ENCODE assay signal across 13 cellular contexts in genomic region chr7:150400779-150401423, GRCh38. TPM values are rescaled to one million over a fixed set of nuclear protein-coding genes. Genes with fewer than 3 reads are reported as not detected.
DNase-seq lines count a peak whose midpoint lies in the region; TF ChIP-seq lines count a peak whose summit lies in the region.
"Had no signal": no experiment of that assay in that cellular context is flagged by ENCODE, and none has a peak within 500 bp of the region (broad histone marks: within the 10 kb centered on the region; RNA-seq: fewer than 3 reads in every experiment).

No MANE protein-coding gene starts in this region.

- no peak for TF ChIP-seq POLR2A in testis (IDR thresholded peaks at IDR 0.05)

- H3K4me1 Mint-ChIP-seq in activated naive CD4-positive, alpha-beta T cell treated with anti-CD3 and anti-CD28 coated beads for 36 hours (ENCODE audit: low read depth): peaks cover 11% of the 10 kb centered on the region
- peaks cover 59% of the 10 kb centered on the region for H3K4me1 Mint-ChIP-seq in glutamatergic neuron (ENCODE audit: low read depth, unreplicated experiment)

- H3K36me3 ChIP-seq in testis (ENCODE audit: low read depth, missing control alignments): no peaks in the 10 kb centered on the region
- H3K36me3 ChIP-seq: thoracic aorta had no signal

- no peak for TF ChIP-seq CTCF in glutamatergic neuron (IDR thresholded peaks at IDR 0.05; ENCODE audit: partially characterized antibody, unreplicated experiment)
- no peak for TF ChIP-seq CTCF in testis (IDR thresholded peaks at IDR 0.05)

- no peaks in the 10 kb centered on the region for H3K27me3 Mint-ChIP-seq in activated naive CD4-positive, alpha-beta T cell treated with anti-CD3 and anti-CD28 coated beads for 36 hours (ENCODE audit: low read depth)
- peaks cover 11% of the 10 kb centered on the region for H3K27me3 Mint-ChIP-seq in glutamatergic neuron (ENCODE audit: unreplicated experiment)

- intact Hi-C loops in activated naive CD4-positive, alpha-beta T cell treated with anti-CD3 and anti-CD28 coated beads for 36 hours (cut with micrococcal nuclease): no loop called here
- intact Hi-C loops in testis (cut with DNase I; ENCODE audit: low total_unique reads): no loop called here

- DNase-seq in activated naive CD4-positive, alpha-beta T cell treated with anti-CD3 and anti-CD28 coated beads for 36 hours: peak; percentile 1
- no peak for DNase-seq in activated naive CD4-positive, alpha-beta T cell treated with Interleukin-2 at 50 U/mL for 16 hours
- DNase-seq in glutamatergic neuron (no peak), testis (peak; percentile 51), HK-2 (ENCODE audit: unreplicated experiment) (no peak), NCI-H2081 treated with DMSO at 0.1 percent for 48 hours (lab: John Stamatoyannopoulos, UW) (no peak)
- DNase-seq: activated CD4-positive, alpha-beta T cell treated with anti-CD3 and anti-CD28 coated beads, Interleukin-2, amount 50 U/mL, for 1 hour; DMS153; KG1; mucosa of descending colon; NCI-H2081 had no signal

- no peak overlapping the region for H3K27ac Mint-ChIP-seq in activated naive CD4-positive, alpha-beta T cell treated with anti-CD3 and anti-CD28 coated beads for 36 hours
- peak overlapping the region; percentile 19 for H3K27ac Mint-ChIP-seq in glutamatergic neuron (ENCODE audit: unreplicated experiment)

- no peaks in the 10 kb centered on the region for H3K9me3 Mint-ChIP-seq in activated naive CD4-positive, alpha-beta T cell treated with anti-CD3 and anti-CD28 coated beads for 36 hours
- peaks cover 14% of the 10 kb centered on the region for H3K9me3 Mint-ChIP-seq in glutamatergic neuron (ENCODE audit: unreplicated experiment)

- H3K9me3 ChIP-seq in testis: no peaks in the 10 kb centered on the region
- H3K9me3 ChIP-seq: esophagus muscularis mucosa, mucosa of descending colon, thoracic aorta had no signal

- H3K27me3 ChIP-seq in testis: no peaks in the 10 kb centered on the region
- H3K27me3 ChIP-seq: esophagus muscularis mucosa had no signal

- H3K4me3 Mint-ChIP-seq in activated naive CD4-positive, alpha-beta T cell treated with anti-CD3 and anti-CD28 coated beads for 36 hours: no peak overlapping the region
- H3K4me3 Mint-ChIP-seq in glutamatergic neuron (ENCODE audit: unreplicated experiment): no peak overlapping the region

- no peak overlapping the region for H3K27ac ChIP-seq in testis
- H3K27ac ChIP-seq: esophagus muscularis mucosa, thoracic aorta had no signal

- H3K36me3 Mint-ChIP-seq in activated naive CD4-positive, alpha-beta T cell treated with anti-CD3 and anti-CD28 coated beads for 36 hours (ENCODE audit: low read depth): no peaks in the 10 kb centered on the region
- H3K36me3 Mint-ChIP-seq in glutamatergic neuron (ENCODE audit: unreplicated experiment): no peaks in the 10 kb centered on the region

- CTCF ChIA-PET in activated naive CD4-positive, alpha-beta T cell treated with anti-CD3 and anti-CD28 coated beads for 36 hours (lab: Charles Lee): interaction anchor here (0.7 kb wide), 1 partner anchor 45 kb away, joined by 3 read pairs; no protein-coding TSS in a partner anchor

- no peak overlapping the region for H3K4me3 ChIP-seq in testis
- H3K4me3 ChIP-seq: esophagus muscularis mucosa, mucosa of descending colon, thoracic aorta had no signal

- peaks cover 29% of the 10 kb centered on the region for H3K4me1 ChIP-seq in testis

- WGBS in testis, 2 donors: 67 to 69% methylated on average over 15 of the region's 15 CpGs

RNA-seq across cellular contexts. Expression of gene ZNF775, which starts 21.8 kb away (rescaled TPM):
- 1 to 10 TPM; 4.5 to 5.2 TPM for total RNA-seq in activated naive CD4-positive, alpha-beta T cell treated with anti-CD3 and anti-CD28 coated beads for 36 hours
- total RNA-seq in glutamatergic neuron (ENCODE audit: unreplicated experiment) (20.5 TPM), testis (10 to 100 TPM; 11.0 to 14.1 TPM)
- 5.2 TPM for polyA plus RNA-seq in testis (ENCODE audit: insufficient read depth, low read depth, low replicate concordance)

RNA-seq across cellular contexts. Expression of gene REPIN1, which starts 32.3 kb away (rescaled TPM):
- total RNA-seq in activated naive CD4-positive, alpha-beta T cell treated with anti-CD3 and anti-CD28 coated beads for 36 hours: 10 to 100 TPM; 45.7 to 49.3 TPM
- total RNA-seq in glutamatergic neuron (ENCODE audit: unreplicated experiment) (146 TPM), testis (10 to 100 TPM; 59.1 to 73.9 TPM)
- polyA plus RNA-seq in testis (ENCODE audit: insufficient read depth, low read depth, low replicate concordance): 45.4 TPM

RNA-seq across cellular contexts. Expression of gene GIMAP8, which starts 49.5 kb away (rescaled TPM):
- total RNA-seq in activated naive CD4-positive, alpha-beta T cell treated with anti-CD3 and anti-CD28 coated beads for 36 hours: 1 to 10 TPM; 9.1 to 9.7 TPM
- total RNA-seq in glutamatergic neuron (ENCODE audit: unreplicated experiment) (not detected), testis (1 to 10 TPM; 3.8 TPM)
- 6.8 TPM for polyA plus RNA-seq in testis (ENCODE audit: insufficient read depth, low read depth, low replicate concordance)

RNA-seq across cellular contexts. Expression of gene RARRES2, which starts 59.5 kb away (rescaled TPM):
- not detected for total RNA-seq in activated naive CD4-positive, alpha-beta T cell treated with anti-CD3 and anti-CD28 coated beads for 36 hours
- total RNA-seq in glutamatergic neuron (ENCODE audit: unreplicated experiment) (0.86 TPM), testis (10 to 100 TPM; 21.1 to 58.8 TPM)
- 93.7 TPM for polyA plus RNA-seq in testis (ENCODE audit: insufficient read depth, low read depth, low replicate concordance)

Comparison
In these comparisons a context has a peak if more than half of its experiments do, and no peak if none do; other contexts are left out.
1. DNase-seq: peak in activated naive CD4-positive, alpha-beta T cell treated with anti-CD3 and anti-CD28 coated beads for 36 hours (single experiment) and testis (single experiment); none in activated naive CD4-positive, alpha-beta T cell treated with Interleukin-2 at 50 U/mL for 16 hours (single experiment), glutamatergic neuron (single experiment), HK-2 (single experiment) and NCI-H2081 treated with DMSO at 0.1 percent for 48 hours (single experiment).